In genomic region chr1:92583821-92584760, GRCh38 we compare ENCODE assay signal across 1 cellular context.
TF ChIP-seq lines count a peak whose summit lies in the region.

No MANE protein-coding gene starts in this region.

TF ChIP-seq in GM12878, 131 proteins besides CTCF, POLR2A, EP300 and RAD21 (continued from another document and continues in another):
- no peak for TF ChIP-seq PRDM15 (CRISPR knock-in tag; IDR thresholded peaks at IDR 0.05)
- TF ChIP-seq IRF4 (IDR thresholded peaks at IDR 0.05; ENCODE audit: low read depth, low read length) = peak; percentile 75
- TF ChIP-seq CREB1 (IDR thresholded peaks at IDR 0.05; ENCODE audit: low read depth) = peak; percentile 46; the same call in 1 of the 2 replicates
- TF ChIP-seq CREM (IDR thresholded peaks at IDR 0.05; ENCODE audit: low read depth) = peak; percentile 89
- no peak for TF ChIP-seq NFXL1 (IDR thresholded peaks at IDR 0.05; ENCODE audit: borderline replicate concordance)
- no peak for TF ChIP-seq ELK1 (IDR thresholded peaks at IDR 0.05; ENCODE audit: low read depth, low read length)
- peak; percentile 93 for TF ChIP-seq BCL11A (IDR thresholded peaks at IDR 0.05; ENCODE audit: low read depth, low read length)
- no peak for TF ChIP-seq LARP7 (IDR thresholded peaks at IDR 0.05)
- TF ChIP-seq ZNF207 (IDR thresholded peaks at IDR 0.05; ENCODE audit: borderline replicate concordance) = no peak
- 0 out of 3 replicates have a peak, but pooled peaks have one; percentile 44 for TF ChIP-seq POU2F2 (IDR thresholded peaks at IDR 0.05; ENCODE audit: borderline replicate concordance, low read depth, low read length)
- peak; percentile 74; the same call in 1 of the 2 replicates for TF ChIP-seq ZBED1 (IDR thresholded peaks at IDR 0.05; ENCODE audit: borderline replicate concordance)
- no peak for TF ChIP-seq SRF (IDR thresholded peaks at IDR 0.05; ENCODE audit: low read depth in 2 of 2, low read length in 2 of 2)
- TF ChIP-seq NR2F1 (conservative IDR thresholded peaks at IDR 0.05) = peak; percentile 42
- TF ChIP-seq CHD4 (IDR thresholded peaks at IDR 0.05) = no peak
- peak; percentile 80 for TF ChIP-seq PML (IDR thresholded peaks at IDR 0.05; ENCODE audit: low read length)
- no peak for TF ChIP-seq CEBPZ (IDR thresholded peaks at IDR 0.05; ENCODE audit: low read depth, low read length)
- TF ChIP-seq CBFB (IDR thresholded peaks at IDR 0.05; ENCODE audit: low read depth) = peak; percentile 78
- no peak for TF ChIP-seq PKNOX1 (IDR thresholded peaks at IDR 0.05)
- no peak for TF ChIP-seq SMAD5 (IDR thresholded peaks at IDR 0.05; ENCODE audit: low read depth)
- TF ChIP-seq ETV6 (conservative IDR thresholded peaks at IDR 0.05 in 1 of 2, IDR thresholded peaks at IDR 0.05 in 1 of 2; ENCODE audit: borderline replicate concordance in 1 of 2, low read depth in 1 of 2) = peak in 1 of 2 experiments; percentile 49; a peak in 1 of 4 replicates
- TF ChIP-seq KAT2A (conservative IDR thresholded peaks at IDR 0.05; ENCODE audit: control insufficient read depth, low read depth, low read length) = no peak
- TF ChIP-seq TCF7 (IDR thresholded peaks at IDR 0.05; ENCODE audit: borderline replicate concordance) = peak; percentile 45; the same call in 1 of the 2 replicates
- TF ChIP-seq JUND (IDR thresholded peaks at IDR 0.05; ENCODE audit: low read depth, low read length) = peak; percentile 73
- no peak for TF ChIP-seq SIN3A (IDR thresholded peaks at IDR 0.05; ENCODE audit: low read depth, low read length)
- peak; percentile 62 for TF ChIP-seq BCL3 (IDR thresholded peaks at IDR 0.05; ENCODE audit: borderline replicate concordance, insufficient read depth, low read depth, low read length, poor library complexity, severe bottlenecking)
- TF ChIP-seq WRNIP1 (IDR thresholded peaks at IDR 0.05; ENCODE audit: borderline replicate concordance, low read depth, low read length) = no peak
- TF ChIP-seq JUNB (IDR thresholded peaks at IDR 0.05) = peak; percentile 99
- peak; percentile 65 for TF ChIP-seq SKIL (IDR thresholded peaks at IDR 0.05; ENCODE audit: low read depth, poor library complexity, severe bottlenecking)
- TF ChIP-seq MAX (IDR thresholded peaks at IDR 0.05; ENCODE audit: low read depth, low read length) = no peak
- no peak for TF ChIP-seq NR2C1 (IDR thresholded peaks at IDR 0.05)
- TF ChIP-seq SUZ12 (IDR thresholded peaks at IDR 0.05; ENCODE audit: unreplicated experiment) = no peak
- TF ChIP-seq E4F1 (IDR thresholded peaks at IDR 0.05; ENCODE audit: borderline replicate concordance, partially characterized antibody) = no peak
- TF ChIP-seq EGR1 (IDR thresholded peaks at IDR 0.05; ENCODE audit: borderline replicate concordance in 1 of 2, low read depth in 2 of 2, low read length in 2 of 2) = no peak
- no peak for TF ChIP-seq ATF3 (IDR thresholded peaks at IDR 0.05; ENCODE audit: borderline replicate concordance, extremely low read depth, low read depth, low read length)
- no peak for TF ChIP-seq RCOR1 (conservative IDR thresholded peaks at IDR 0.05; ENCODE audit: low read depth, low read length)
- no peak for TF ChIP-seq RB1 (IDR thresholded peaks at IDR 0.05; ENCODE audit: borderline replicate concordance)
- TF ChIP-seq BHLHE40 (IDR thresholded peaks at IDR 0.05; ENCODE audit: borderline replicate concordance in 1 of 2, low read depth in 2 of 2, low read length in 1 of 2) = peak in 1 of 2 experiments; percentile 14; a peak in 1 of 4 replicates
- peak; percentile 18 for TF ChIP-seq SP1 (IDR thresholded peaks at IDR 0.05; ENCODE audit: low read depth, low read length)
- TF ChIP-seq BCLAF1 (IDR thresholded peaks at IDR 0.05) = no peak
- TF ChIP-seq ZZZ3 (IDR thresholded peaks at IDR 0.05; ENCODE audit: control insufficient read depth, insufficient read length, low read depth) = no peak
- no peak for TF ChIP-seq EED (IDR thresholded peaks at IDR 0.05; ENCODE audit: low read depth)
